23 cellular contexts compared by ENCODE assay signal in the genomic region with DNA sequence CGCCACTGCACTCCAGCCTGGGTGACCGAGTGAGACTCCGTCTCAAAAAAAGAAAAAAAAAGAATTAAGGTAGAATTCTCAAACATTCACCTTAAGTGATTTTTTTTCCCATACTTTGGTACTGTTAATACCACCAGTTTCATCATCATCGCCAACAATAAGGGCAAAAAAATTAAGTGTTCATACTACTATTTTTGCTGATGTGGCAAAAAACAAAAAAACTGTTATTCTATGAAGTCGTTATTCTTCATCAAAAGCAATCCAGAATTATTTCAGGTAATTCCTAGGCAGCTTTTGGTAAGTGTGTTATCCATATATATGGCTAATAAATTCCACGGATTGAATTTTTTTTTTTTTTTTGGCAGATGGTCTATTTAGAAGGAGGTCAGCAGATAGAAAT.
"Had no signal": no experiment of that assay in that cellular context is flagged by ENCODE, and none has a peak within 500 bp of the region (broad histone marks: within the 10 kb centered on the region; RNA-seq: fewer than 3 reads in every experiment).

No MANE protein-coding gene starts in this region.

- H3K27ac ChIP-seq: coronary artery, esophagus muscularis mucosa, gastrocnemius medialis, heart right ventricle, left lung, lower lobe of right lung had no signal

- H3K4me3 ChIP-seq: coronary artery, dorsolateral prefrontal cortex, esophagus muscularis mucosa, gastrocnemius medialis, heart right ventricle, left lung, lower lobe of right lung, mucosa of descending colon had no signal

- H3K27me3 ChIP-seq: dorsolateral prefrontal cortex, esophagus muscularis mucosa, gastrocnemius medialis, left lung had no signal

- FAIRE-seq: colon, endothelial cell of umbilical vein, islet of Langerhans, keratinocyte had no signal

- H3K9me3 ChIP-seq: esophagus muscularis mucosa, gastrocnemius medialis, heart right ventricle, left lung, lower lobe of right lung, mucosa of descending colon had no signal

- DNase-seq: dermis blood vessel endothelial cell; dorsolateral prefrontal cortex; effector CD4-positive, alpha-beta T cell; effector memory CD4-positive, alpha-beta T cell; foreskin melanocyte; gastrocnemius medialis; glutamatergic neuron; head of caudate nucleus; heart right ventricle; hippocampal formation; left cardiac atrium; left lung; left ventricle myocardium superior; lower lobe of right lung; mesenchymal stem cell; mucosa of descending colon; naive B cell had no signal

- H3K36me3 ChIP-seq: esophagus muscularis mucosa, gastrocnemius medialis, heart right ventricle, left lung, lower lobe of right lung had no signal

- H3K4me1 ChIP-seq: esophagus muscularis mucosa, gastrocnemius medialis, heart right ventricle, left lung, lower lobe of right lung had no signal

- ATAC-seq: gastrocnemius medialis, heart right ventricle, left cardiac atrium, left lung, left ventricle myocardium superior, lower lobe of right lung, mucosa of descending colon had no signal
